ENCODE assay signal across 15 cellular contexts in the genomic region with DNA sequence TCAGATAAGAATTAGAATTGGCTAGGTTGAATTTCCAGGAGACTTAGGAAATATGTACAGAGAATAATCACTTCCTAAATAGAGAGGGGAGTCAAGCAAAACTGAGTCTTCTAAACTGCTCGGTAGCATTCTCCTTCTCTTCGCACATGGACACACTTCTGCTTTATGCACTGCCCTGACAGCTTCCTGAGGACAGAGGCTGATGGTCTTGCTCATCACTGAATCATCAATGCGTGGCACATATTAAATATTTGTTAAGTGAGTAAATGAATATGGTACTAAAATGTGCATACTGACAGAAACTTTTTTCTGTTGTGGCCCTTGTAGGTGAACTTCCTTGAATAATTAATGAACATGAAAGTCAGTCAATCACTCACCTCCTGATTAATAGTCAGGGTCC.
DNase-seq lines count a peak whose midpoint lies in the region; ATAC-seq and TF ChIP-seq lines count a peak whose summit lies in the region.
"Had no signal": no experiment of that assay in that cellular context is flagged by ENCODE, and none has a peak within 500 bp of the region (broad histone marks: within the 10 kb centered on the region; RNA-seq: fewer than 3 reads in every experiment).

No MANE protein-coding gene starts in this region.

- no peaks in the 10 kb centered on the region for H3K79me2 ChIP-seq in HCT116 (ENCODE audit: insufficient read depth, low read length)

- H3K9me2 ChIP-seq in HCT116 (ENCODE audit: insufficient read depth) = no peaks in the 10 kb centered on the region

- no peak overlapping the region for H3K4me3 Mint-ChIP-seq in nephron progenitor cell
- H3K4me3 Mint-ChIP-seq: activated naive CD8-positive, alpha-beta T cell treated with anti-CD3 and anti-CD28 coated beads, Interleukin-2, amount 50 U/mL, for 24 hours; activated T-cell treated with anti-CD3 and anti-CD28 coated beads, Interleukin-2, amount 50 U/mL, for 4 hours; B cell; T-cell had no signal

- ATAC-seq in HCT116 = peak; percentile 71; the same call in 1 of the 2 replicates
- ATAC-seq in SK-N-SH treated with all-trans-retinoic acid at 6 μM for 48 hours = peak; percentile 85
- no peak for ATAC-seq in HG02938 (IDR thresholded peaks at IDR 0.05; ENCODE audit: unreplicated experiment)
- ATAC-seq: activated naive CD8-positive, alpha-beta T cell treated with anti-CD3 and anti-CD28 coated beads, Interleukin-2, amount 50 U/mL, for 24 hours; activated T-cell treated with anti-CD3 and anti-CD28 coated beads, Interleukin-2, amount 50 U/mL, for 4 hours; T-cell had no signal

- H3K27me3 Mint-ChIP-seq in nephron progenitor cell (ENCODE audit: low read depth, poor library complexity) = no peaks in the 10 kb centered on the region
- H3K27me3 Mint-ChIP-seq: activated naive CD8-positive, alpha-beta T cell treated with anti-CD3 and anti-CD28 coated beads, Interleukin-2, amount 50 U/mL, for 24 hours; B cell; T-cell had no signal

- H3K4me2 ChIP-seq in HCT116 (ENCODE audit: low read length) = peak overlapping the region; percentile 59

- H3K27ac ChIP-seq in HCT116 (ENCODE audit: low read depth, low read length) = no peak overlapping the region
- H3K27ac ChIP-seq: prostate gland, transverse colon had no signal

- H2AFZ ChIP-seq in HCT116 (ENCODE audit: low read depth, low read length, poor library complexity, severe bottlenecking) = no peak overlapping the region

- H3K4me1 Mint-ChIP-seq in nephron progenitor cell = peaks cover 25% of the 10 kb centered on the region
- H3K4me1 Mint-ChIP-seq: B cell, T-cell had no signal

- CTCF ChIA-PET in HCT116 (lab: Charles Lee) = no interaction called here

- DNase-seq in ACHN (peak; percentile 52), HCT116 (ENCODE audit: low read depth, low spot score) (peak; percentile 24), foreskin fibroblast (peak; percentile 21 to 65), NCI-H1930 (lab: John Stamatoyannopoulos, UW) (no peak), D341Med (ENCODE audit: low spot score) (no peak), nephron progenitor cell (no peak)
- DNase-seq: activated naive CD8-positive, alpha-beta T cell treated with anti-CD3 and anti-CD28 coated beads, Interleukin-2, amount 50 U/mL, for 24 hours; activated T-cell treated with anti-CD3 and anti-CD28 coated beads, Interleukin-2, amount 50 U/mL, for 4 hours; islet precursor cell; T-cell; transverse colon had no signal

- H3K27ac Mint-ChIP-seq in nephron progenitor cell = no peak overlapping the region
- H3K27ac Mint-ChIP-seq: activated naive CD8-positive, alpha-beta T cell treated with anti-CD3 and anti-CD28 coated beads, Interleukin-2, amount 50 U/mL, for 24 hours; B cell; T-cell had no signal

- TF ChIP-seq CTCF in HCT116 (IDR thresholded peaks at IDR 0.05 in 2 of 3, conservative IDR thresholded peaks at IDR 0.05 in 1 of 3; ENCODE audit: borderline replicate concordance in 1 of 3, insufficient read depth in 1 of 3, low read depth in 2 of 3, low read length in 2 of 3) (no peak), foreskin fibroblast (IDR thresholded peaks at IDR 0.05; ENCODE audit: low read depth, low read length) (no peak), nephron progenitor cell (IDR thresholded peaks at IDR 0.05) (no peak)

- POLR2A ChIA-PET in HCT116 (lab: Charles Lee) = no interaction called here

- no peaks in the 10 kb centered on the region for H4K20me1 ChIP-seq in HCT116 (ENCODE audit: insufficient read depth)

- in situ Hi-C loops in ACHN (cut with HindIII; ENCODE audit: low pct_ligation_motif_present, low pct_unique_long_range_greater_than_20kb, low sequenced_read_pairs) = no loop called here

- H3K27me3 ChIP-seq in HCT116 (ENCODE audit: insufficient read depth, low read length) = no peaks in the 10 kb centered on the region
- H3K27me3 ChIP-seq: transverse colon had no signal

- no TSS peak for BruUV-seq in HCT116 (replicated peaks; lab: Mats Ljungman, UMichigan)

- no peak for TF ChIP-seq RAD21 in HCT116 (IDR thresholded peaks at IDR 0.05; ENCODE audit: low read depth)

- H3K9ac ChIP-seq in HCT116 (ENCODE audit: low read length) = no peak overlapping the region

- no peaks in the 10 kb centered on the region for H3K36me3 Mint-ChIP-seq in nephron progenitor cell (ENCODE audit: low read depth)
- H3K36me3 Mint-ChIP-seq: T-cell had no signal

- TF ChIP-seq POLR2A in HCT116 (IDR thresholded peaks at IDR 0.05; ENCODE audit: borderline replicate concordance, extremely low read depth, insufficient read depth, insufficient read length) = no peak

- peaks cover 0 to 21% of the 10 kb centered on the region in 2 experiments; a peak in 2 of 4 replicates for H3K4me1 ChIP-seq in HCT116 (ENCODE audit: control insufficient read depth in 1 of 2, insufficient read depth in 2 of 2, low read length in 2 of 2)
- H3K4me1 ChIP-seq: prostate gland, transverse colon had no signal

- no peaks in the 10 kb centered on the region for H3K36me3 ChIP-seq in HCT116 (ENCODE audit: control insufficient read depth in 1 of 2, insufficient read depth in 2 of 2, low read length in 2 of 2)
- H3K36me3 ChIP-seq: prostate gland, transverse colon had no signal

- no peaks in the 10 kb centered on the region for H3K9me3 Mint-ChIP-seq in nephron progenitor cell
- H3K9me3 Mint-ChIP-seq: activated naive CD8-positive, alpha-beta T cell treated with anti-CD3 and anti-CD28 coated beads, Interleukin-2, amount 50 U/mL, for 24 hours had no signal

- RAD21 ChIA-PET in HCT116 (lab: Charles Lee; ENCODE audit: low non-redundant PET in 1 of 2, low total read pairs in 2 of 2, uncharacterized antibody in 2 of 2, unreplicated experiment in 2 of 2) = no interaction called here

- no peaks in the 10 kb centered on the region for H3K9me3 ChIP-seq in HCT116 (ENCODE audit: control insufficient read depth in 1 of 2, insufficient read depth in 1 of 2, low read depth in 1 of 2, low read length in 2 of 2)
- H3K9me3 ChIP-seq: prostate gland, transverse colon had no signal

- intact Hi-C loops in HCT116 (cut with micrococcal nuclease) = no loop called here

- H3K4me3 ChIP-seq in HCT116 (replicated peaks in 1 of 2; ENCODE audit: low read depth in 1 of 2, low read length in 2 of 2) = no peak overlapping the region
- no peak overlapping the region for H3K4me3 ChIP-seq in foreskin fibroblast (ENCODE audit: low read depth in 1 of 2, low read length in 2 of 2)
- H3K4me3 ChIP-seq: prostate gland, transverse colon had no signal

TF ChIP-seq in HCT116, 20 proteins besides CTCF, POLR2A, EP300 and RAD21:
- peak; percentile 35; the same call in 1 of the 2 replicates for TF ChIP-seq CBX3 (IDR thresholded peaks at IDR 0.05; ENCODE audit: low read depth)
- peak; percentile 44; the same call in 1 of the 2 replicates for TF ChIP-seq SP1 (IDR thresholded peaks at IDR 0.05; ENCODE audit: low read depth)
- TF ChIP-seq JUND (IDR thresholded peaks at IDR 0.05) = peak; percentile 64
- TF ChIP-seq MAX (IDR thresholded peaks at IDR 0.05) = peak; percentile 59
- no peak for TF ChIP-seq POLR2AphosphoS5 (IDR thresholded peaks at IDR 0.05; ENCODE audit: low read depth, low read length)
- peak; percentile 83 for TF ChIP-seq FOSL1 (IDR thresholded peaks at IDR 0.05; ENCODE audit: low read depth)

TF ChIP-seq in SK-N-SH treated with all-trans-retinoic acid at 6 μM for 48 hours, 23 proteins besides CTCF, POLR2A, EP300 and RAD21 (continues in another document):
- TF ChIP-seq ARNTL (CRISPR knock-in tag; IDR thresholded peaks at IDR 0.05; ENCODE audit: borderline replicate concordance, low read depth) (no peak), SNAI2 (CRISPR knock-in tag; IDR thresholded peaks at IDR 0.05) (no peak), RARB (CRISPR knock-in tag; IDR thresholded peaks at IDR 0.05) (no peak), ISL1 (CRISPR knock-in tag; IDR thresholded peaks at IDR 0.05) (no peak), PPARA (CRISPR knock-in tag; IDR thresholded peaks at IDR 0.05; ENCODE audit: borderline replicate concordance) (no peak), ZNF8 (CRISPR knock-in tag; IDR thresholded peaks at IDR 0.05) (no peak), TSHZ2 (CRISPR knock-in tag; IDR thresholded peaks at IDR 0.05) (no peak), ZNF565 (CRISPR knock-in tag; conservative IDR thresholded peaks at IDR 0.05; ENCODE audit: low read depth) (no peak), TOX (CRISPR knock-in tag; IDR thresholded peaks at IDR 0.05; ENCODE audit: borderline replicate concordance) (no peak), POU6F1 (CRISPR knock-in tag; IDR thresholded peaks at IDR 0.05; ENCODE audit: borderline replicate concordance, low read depth) (no peak)

Comparison
In these comparisons a context has a peak if more than half of its experiments do, and no peak if none do; other contexts are left out.
1. DNase-seq: peak in ACHN (single experiment), HCT116 (single experiment) and foreskin fibroblast (2 of 2); none in NCI-H1930 (0 of 2), D341Med (single experiment) and nephron progenitor cell (single experiment).